28 cellular contexts compared by ENCODE assay signal in genomic region chr11:115598502-115598901, GRCh38.
"Had no signal": no experiment of that assay in that cellular context is flagged by ENCODE, and none has a peak within 500 bp of the region (broad histone marks: within the 10 kb centered on the region; RNA-seq: fewer than 3 reads in every experiment).

No MANE protein-coding gene starts in this region.

- ATAC-seq: left colon; left lung; mucosa of descending colon; naive thymus-derived CD4-positive, alpha-beta T cell; natural killer cell treated with Interleukin-12 subunit alpha and Interleukin-12 subunit beta and Interleukin-15 and Interleukin-18, amount 100 ng/mL, for 72 hours; pancreas; right cardiac atrium; sciatic nerve; stimulated activated effector memory CD8-positive, alpha-beta T cell treated with anti-CD3 and anti-CD28 coated beads, Interleukin-12 subunit alpha, Interleukin-12 subunit beta, amount 100 ng/mL, for 72 hours; stimulated activated naive CD8-positive, alpha-beta T cell treated with anti-CD3 and anti-CD28 coated beads, Interleukin-15, amount 100 ng/mL, for 72 hours had no signal

- H3K9me3 ChIP-seq: mucosa of descending colon, pancreas, prostate gland, tibial nerve, uterus had no signal

- FAIRE-seq: keratinocyte, pancreas had no signal

- H3K4me1 ChIP-seq: left lung, pancreas, prostate gland, tibial nerve, uterus had no signal

- H3K4me3 ChIP-seq: left lung, lung, mucosa of descending colon, pancreas, prostate gland, skin epidermis, tibial nerve, uterus had no signal

- H3K36me3 ChIP-seq: left lung, pancreas, prostate gland, tibial nerve, uterus had no signal

- H3K27ac ChIP-seq: left lung, pancreas, prostate gland, skin epidermis, tibial nerve, uterus had no signal

- H3K27me3 ChIP-seq: left lung, pancreas, tibial nerve, uterus had no signal

- DNase-seq: hippocampal formation; kidney glomerular epithelial cell; left colon; left lung; midbrain; mucosa of descending colon; naive thymus-derived CD4-positive, alpha-beta T cell; nucleus accumbens; pancreas; posterior cingulate gyrus; retina; right cardiac atrium; stimulated activated CD4-positive, alpha-beta T cell treated with anti-CD3 and anti-CD28 coated beads, Interleukin-12 subunit alpha, Interleukin-12 subunit beta, amount 100 ng/mL, for 4 hours; stimulated activated CD4-positive, alpha-beta T cell treated with anti-CD3 and anti-CD28 coated beads, Interleukin-15, amount 100 ng/mL, for 24 hours; stimulated activated CD4-positive, alpha-beta T cell treated with anti-CD3 and anti-CD28 coated beads, Interleukin-2, amount 100 ng/mL, for 24 hours; stimulated activated CD4-positive, alpha-beta T cell treated with anti-CD3 and anti-CD28 coated beads, Interleukin-4, amount 100 ng/mL, for 1 hour; stimulated activated naive CD4-positive, alpha-beta T cell; stimulated activated naive CD8-positive, alpha-beta T cell treated with anti-CD3 and anti-CD28 coated beads, Interleukin-15, amount 100 ng/mL, for 72 hours; substantia nigra; uterus had no signal
